8 cellular contexts compared by ENCODE assay signal in genomic region chr16:68085259-68086071, GRCh38. TPM values are rescaled to one million over a fixed set of nuclear protein-coding genes. Genes with fewer than 3 reads are reported as not detected.
DNase-seq lines count a peak whose midpoint lies in the region; ATAC-seq and TF ChIP-seq lines count a peak whose summit lies in the region.

Gene NFATC3, plus strand, starts transcription at chr16:68085370. Its CDS starts 312 bp downstream, at chr16:68085682.

- TF ChIP-seq CTCF in DND-41 (IDR thresholded peaks at IDR 0.05; ENCODE audit: borderline replicate concordance, extremely low read depth, low read length, poor library complexity, severe bottlenecking) (peak; percentile 13), IMR-90 (conservative IDR thresholded peaks at IDR 0.05; ENCODE audit: low read depth, low read length) (no peak), foreskin fibroblast (IDR thresholded peaks at IDR 0.05; ENCODE audit: low read depth, low read length) (no peak)

- H2BK120ac ChIP-seq in IMR-90 (ENCODE audit: low read depth, low read length), result peak within 1 kb of the TSS; percentile 91

- ATAC-seq in DND-41 (ENCODE audit: insufficient read depth, low read depth), result peak; percentile 71
- ATAC-seq in GM21526 (IDR thresholded peaks at IDR 0.05; ENCODE audit: low FRiP score, unreplicated experiment), result peak; percentile 60
- ATAC-seq in IMR-90 (ENCODE audit: low read depth), result peak; percentile 89

- peak within 1 kb of the TSS; percentile 96 for H3K18ac ChIP-seq in IMR-90 (ENCODE audit: low read depth, low read length)

- H2AK5ac ChIP-seq in IMR-90 (ENCODE audit: low read depth, low read length), result peak within 1 kb of the TSS; percentile 68

- H2BK15ac ChIP-seq in IMR-90 (ENCODE audit: low read depth, low read length), result peak within 1 kb of the TSS; percentile 92; the same call in 2 of the 3 replicates

- peak within 1 kb of the TSS; percentile 83 for H3K56ac ChIP-seq in IMR-90 (ENCODE audit: extremely low read depth, insufficient read depth, low read length)

- CTCF ChIA-PET in IMR-90 (lab: Yijun Ruan, JAX), result interaction anchor here (1.1 to 2.6 kb wide), 2 partner anchors 10 to 20 kb away, joined by 3 to 10 read pairs; no protein-coding TSS in a partner anchor

- H3K4me1 ChIP-seq in DND-41 (ENCODE audit: insufficient read depth, low read length) (peaks cover 55% of the 10 kb centered on the region), IMR-90 (ENCODE audit: control insufficient read depth, insufficient read depth, low read length) (peaks cover 12% of the 10 kb centered on the region), neuron (ENCODE audit: insufficient read depth, low read length) (peaks cover 22% of the 10 kb centered on the region)

- peak within 1 kb of the TSS; percentile 100 for H3K27ac ChIP-seq in DND-41 (ENCODE audit: low read length)
- H3K27ac ChIP-seq in IMR-90 (ENCODE audit: insufficient read depth, low read length), result peak within 1 kb of the TSS; percentile 95

- peak within 1 kb of the TSS; percentile 97 for H3K9ac ChIP-seq in DND-41 (ENCODE audit: low read depth, low read length)
- peak within 1 kb of the TSS; percentile 94 for H3K9ac ChIP-seq in IMR-90 (ENCODE audit: low read depth, low read length)

- POLR2A ChIA-PET in IMR-90 (lab: Charles Lee; ENCODE audit: unreplicated experiment), result interaction anchor here (0.6 to 0.7 kb wide), 3 partner anchors 36 to 488 kb away, joined by 3 to 5 read pairs (median 3); no protein-coding TSS in a partner anchor

- H4K5ac ChIP-seq in IMR-90 (ENCODE audit: low read depth, low read length), result peak within 1 kb of the TSS; percentile 100

- H3K4me3 ChIP-seq in DND-41 (ENCODE audit: low read depth in 1 of 2, low read length in 2 of 2), result peak within 1 kb of the TSS; percentile 98
- peak within 1 kb of the TSS; percentile 99 for H3K4me3 ChIP-seq in IMR-90 (ENCODE audit: insufficient read depth, low read depth, low read length)
- H3K4me3 ChIP-seq in foreskin fibroblast (ENCODE audit: low read depth in 1 of 2, low read length in 2 of 2), result peak within 1 kb of the TSS; percentile 88 to 96
- peak within 1 kb of the TSS; percentile 99 for H3K4me3 ChIP-seq in neuron (ENCODE audit: low read length)

- peak within 1 kb of the TSS; percentile 100 for H3K4ac ChIP-seq in IMR-90 (ENCODE audit: low read depth, low read length)

- peaks cover 35% of the 10 kb centered on the region; the same call in 1 of the 2 replicates for H4K20me1 ChIP-seq in DND-41 (ENCODE audit: insufficient read depth, low read length)
- peaks cover 8% of the 10 kb centered on the region; the same call in 1 of the 2 replicates for H4K20me1 ChIP-seq in IMR-90 (ENCODE audit: insufficient read depth, low read length)

- dilution Hi-C loops in IMR-90 (cut with HindIII; ENCODE audit: low sequenced_read_pairs, unreplicated experiment), result no loop called here

- peak within 1 kb of the TSS; percentile 96 for H3K4me2 ChIP-seq in DND-41 (ENCODE audit: insufficient read depth, low read length)
- peak within 1 kb of the TSS; percentile 99 for H3K4me2 ChIP-seq in IMR-90 (ENCODE audit: low read depth, low read length)

- intact Hi-C loops in IMR-90 (cut with micrococcal nuclease), result loop anchor here (1.0 to 10.0 kb wide), 3 partner anchors 31 to 239 kb away; no protein-coding TSS in a partner anchor

- BruUV-seq in IMR-90 (replicated peaks; lab: Mats Ljungman, UMichigan), result no TSS peak

- peaks cover 51% of the 10 kb centered on the region for H3K79me2 ChIP-seq in DND-41 (ENCODE audit: insufficient read depth, low read length)

- H3K36me3 ChIP-seq in DND-41 (ENCODE audit: insufficient read depth, low read length) (no peaks in the 10 kb centered on the region), IMR-90 (ENCODE audit: control insufficient read depth, insufficient read depth, low read length) (no peaks in the 10 kb centered on the region), neuron (ENCODE audit: insufficient read depth, low read length) (no peaks in the 10 kb centered on the region)

- DNase-seq in DND-41, result peak; percentile 99
- DNase-seq in IMR-90, result peak; percentile 94
- peak; percentile 64 for DNase-seq in SIG-M5 (lab: John Stamatoyannopoulos, UW)
- peak; percentile 99 for DNase-seq in activated gamma-delta T cell treated with Interleukin-2 at 50 U/mL for 16 hours
- DNase-seq in foreskin fibroblast, result peak; percentile 97 to 99
- DNase-seq in stromal cell of bone marrow (ENCODE audit: low read depth), result peak; percentile 91

- in situ Hi-C loops in IMR-90 (cut with MboI; ENCODE audit: low sequenced_read_pairs), result no loop called here

- H3K23ac ChIP-seq in IMR-90 (ENCODE audit: low read depth, low read length), result peak within 1 kb of the TSS; percentile 98

- H3K27me3 ChIP-seq in DND-41 (ENCODE audit: insufficient read depth, low read length, poor library complexity) (no peaks in the 10 kb centered on the region), IMR-90 (ENCODE audit: control insufficient read depth, insufficient read depth, low read length) (no peaks in the 10 kb centered on the region), neuron (ENCODE audit: insufficient read depth, low read length) (no peaks in the 10 kb centered on the region)

- H3K79me1 ChIP-seq in IMR-90 (ENCODE audit: low read depth in 1 of 2, low read length in 2 of 2), result peaks cover 6 to 39% of the 10 kb centered on the region in 2 experiments; a peak in 2 of 4 replicates

- H2BK5ac ChIP-seq in IMR-90 (ENCODE audit: low read depth, low read length, poor library complexity, severe bottlenecking), result peak within 1 kb of the TSS; percentile 94

- peak within 1 kb of the TSS; percentile 99 for H3K14ac ChIP-seq in IMR-90 (replicated peaks; ENCODE audit: low read depth, low read length)

- peak within 1 kb of the TSS; percentile 57; the same call in 1 of the 2 replicates for H2BK20ac ChIP-seq in IMR-90 (ENCODE audit: low read depth, low read length)

- WGBS in IMR-90 (ENCODE audit: extremely low coverage in 2 of 2, insufficient read length in 1 of 2), 2 experiments, result 0% methylated on average over 48 of the region's 104 CpGs; no CpG with 5 or more reads in 1 of the 2 experiments

- H2AK9ac ChIP-seq in IMR-90 (replicated peaks; ENCODE audit: low read depth, low read length, poor library complexity), result peak within 1 kb of the TSS; percentile 95

- 0 out of 2 replicates have a peak, but pooled peaks have one; percentile 43 for TF ChIP-seq POLR2A in IMR-90 (IDR thresholded peaks at IDR 0.05; ENCODE audit: low read depth, low read length)

- H3K9me3 ChIP-seq in DND-41 (ENCODE audit: insufficient read depth, low read length, severe bottlenecking), result no peaks in the 10 kb centered on the region
- no peaks in the 10 kb centered on the region for H3K9me3 ChIP-seq in IMR-90 (ENCODE audit: control insufficient read depth, insufficient read depth, low read length)
- H3K9me3 ChIP-seq in neuron (ENCODE audit: low read length), result no peaks in the 10 kb centered on the region

- H4K91ac ChIP-seq in IMR-90 (ENCODE audit: insufficient read depth, low read depth, low read length), result peak within 1 kb of the TSS; percentile 97

- H2AFZ ChIP-seq in DND-41 (ENCODE audit: low read depth, low read length), result peak within 1 kb of the TSS; percentile 100
- H2AFZ ChIP-seq in IMR-90 (replicated peaks; ENCODE audit: low read length, poor library complexity), result peak within 1 kb of the TSS; percentile 94
- H2AFZ ChIP-seq in neuron (ENCODE audit: low read depth, low read length), result peak within 1 kb of the TSS; percentile 85

- peaks cover 13% of the 10 kb centered on the region; the same call in 1 of the 2 replicates for H3K9me1 ChIP-seq in IMR-90 (ENCODE audit: insufficient read depth, low read length)

- peak within 1 kb of the TSS; percentile 99 to 100 for H4K8ac ChIP-seq in IMR-90 (ENCODE audit: low read depth in 2 of 2, low read length in 2 of 2)

- no peak for TF ChIP-seq RAD21 in IMR-90 (IDR thresholded peaks at IDR 0.05; ENCODE audit: low read length)

TF ChIP-seq in IMR-90, 13 proteins besides CTCF, POLR2A, EP300 and RAD21:
- no peak for TF ChIP-seq CEBPB (IDR thresholded peaks at IDR 0.05; ENCODE audit: low read depth, low read length)
- peak; percentile 48; the same call in 1 of the 2 replicates for TF ChIP-seq MAZ (IDR thresholded peaks at IDR 0.05; ENCODE audit: borderline replicate concordance, low read depth, low read length)
- no peak for TF ChIP-seq MXI1 (IDR thresholded peaks at IDR 0.05; ENCODE audit: borderline replicate concordance, low read depth, low read length)
- 0 out of 2 replicates have a peak, but pooled peaks have one; percentile 37 for TF ChIP-seq BHLHE40 (IDR thresholded peaks at IDR 0.05; ENCODE audit: low read depth, low read length)
- no peak for TF ChIP-seq FOS (IDR thresholded peaks at IDR 0.05; ENCODE audit: low read depth, low read length)

RNA-seq across cellular contexts. Expression of gene NFATC3, which starts in this region (rescaled TPM):
- total RNA-seq in IMR-90 (2012; rRNA removed), result 14.7 and 21.5 TPM in 2 replicates
- 6.3 TPM in 2 replicates for polyA plus RNA-seq in IMR-90 (2012; rRNA removed)
- polyA plus RNA-seq in IMR-90 (2012; cell fraction: cytosol; rRNA removed), result 3.6 and 3.7 TPM in 2 replicates
- polyA plus RNA-seq in IMR-90 (2012; cell fraction: nucleus; rRNA removed; ENCODE audit: low replicate concordance), result 2.5 and 8.2 TPM in 2 replicates

Comparison
In these comparisons a context has a peak if more than half of its experiments do, and no peak if none do; other contexts are left out.
1. Peak in every context shown above with its lines: DNase-seq, ATAC-seq, H3K4me3 ChIP-seq and H3K27ac ChIP-seq.